25 cellular contexts compared by ENCODE assay signal in the genomic region with DNA sequence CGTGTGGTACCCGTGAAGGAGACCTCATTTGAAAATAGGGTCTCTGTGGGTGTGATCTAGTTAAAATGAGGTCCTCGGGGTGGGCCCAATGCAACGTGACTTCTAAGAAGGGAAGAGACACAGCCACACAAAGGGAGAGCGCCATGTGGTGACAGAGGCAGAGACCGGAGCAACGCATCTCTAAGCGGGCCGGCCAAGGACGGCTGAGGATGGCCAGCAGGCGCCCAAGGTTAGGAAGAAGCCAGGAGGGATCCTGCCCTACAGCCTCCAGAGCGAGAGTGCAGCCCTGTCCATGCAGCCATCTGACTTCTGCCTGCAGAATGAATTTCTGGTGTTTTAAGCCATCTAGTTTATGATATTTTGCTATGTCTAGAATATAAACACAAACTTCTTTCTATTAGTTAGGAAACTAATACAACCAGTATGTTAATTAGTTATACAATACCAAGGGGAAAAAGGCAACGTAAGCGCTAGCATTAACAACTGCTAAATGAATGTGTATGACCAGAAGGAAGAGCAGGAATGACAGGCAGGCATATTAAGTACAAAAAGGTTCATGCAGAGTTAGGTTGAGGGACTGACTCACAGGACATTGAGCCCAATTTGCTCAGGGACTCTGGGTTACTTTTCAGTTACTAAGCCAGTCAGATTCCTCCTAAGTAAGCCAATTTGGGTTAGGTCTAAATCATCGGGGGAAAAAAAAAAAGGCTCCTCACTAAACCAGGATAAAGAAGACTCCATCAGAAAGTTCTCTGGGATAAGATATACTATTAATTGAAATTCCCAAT. TPM values are rescaled to one million over a fixed set of nuclear protein-coding genes. Genes with fewer than 3 reads are reported as not detected.
DNase-seq lines count a peak whose midpoint lies in the region; ATAC-seq and TF ChIP-seq lines count a peak whose summit lies in the region.
"Had no signal": no experiment of that assay in that cellular context is flagged by ENCODE, and none has a peak within 500 bp of the region (broad histone marks: within the 10 kb centered on the region; RNA-seq: fewer than 3 reads in every experiment).

No MANE protein-coding gene starts in this region.

- peaks cover 4% of the 10 kb centered on the region for H3K9me3 Mint-ChIP-seq in glutamatergic neuron (ENCODE audit: unreplicated experiment)
- H3K9me3 Mint-ChIP-seq in nephron, result no peaks in the 10 kb centered on the region
- H3K9me3 Mint-ChIP-seq: CD8-positive, alpha-beta T cell; H9; HFFc6 had no signal

- TF ChIP-seq CTCF in Loucy (conservative IDR thresholded peaks at IDR 0.05; ENCODE audit: low read length) (no peak), glutamatergic neuron (IDR thresholded peaks at IDR 0.05; ENCODE audit: partially characterized antibody, unreplicated experiment) (no peak), nephron (IDR thresholded peaks at IDR 0.05; ENCODE audit: unreplicated experiment in 3 of 3) (no peak)

- no peak for ATAC-seq in GM21390 (IDR thresholded peaks at IDR 0.05; ENCODE audit: unreplicated experiment)
- ATAC-seq: A549; CD8-positive, alpha-beta T cell; Right ventricle myocardium inferior had no signal

- H3K27me3 Mint-ChIP-seq in glutamatergic neuron (ENCODE audit: unreplicated experiment) (peaks cover 9% of the 10 kb centered on the region), nephron (ENCODE audit: low read depth) (no peaks in the 10 kb centered on the region)

- no peak overlapping the region for H3K27ac Mint-ChIP-seq in glutamatergic neuron (ENCODE audit: unreplicated experiment)
- H3K27ac Mint-ChIP-seq in nephron, result no peak overlapping the region
- H3K27ac Mint-ChIP-seq: CD8-positive, alpha-beta T cell; H9; HFFc6 had no signal

- H3K9me3 ChIP-seq in GM23248 (ENCODE audit: low read depth), result no peaks in the 10 kb centered on the region
- H3K9me3 ChIP-seq in Loucy (ENCODE audit: insufficient read depth, low read depth, low read length), result no peaks in the 10 kb centered on the region
- H3K9me3 ChIP-seq: A549, MG63, SJSA1 had no signal

- H3K27me3 ChIP-seq in GM23248 (replicated peaks; ENCODE audit: insufficient read depth) (no peaks in the 10 kb centered on the region), Loucy (ENCODE audit: insufficient read depth, low read length, poor library complexity, severe bottlenecking) (no peaks in the 10 kb centered on the region)
- H3K27me3 ChIP-seq: MG63, SJSA1 had no signal

- 72% methylated on average over 15 of the region's 15 CpGs for WGBS in GM23248 (ENCODE audit: low coverage in 1 of 2, low lambda C conversion rate in 2 of 2, missing lambda C conversion rate in 2 of 2), 2 experiments

- H2AFZ ChIP-seq in GM23248 (no peak overlapping the region), Loucy (ENCODE audit: low read length) (no peak overlapping the region)
- H2AFZ ChIP-seq: PC-9 had no signal

- DNase-seq in GM23248, result peak; percentile 10
- DNase-seq in glutamatergic neuron, result no peak
- DNase-seq in midbrain (lab: John Stamatoyannopoulos, UW), result no peak
- DNase-seq in AML-193 (lab: John Stamatoyannopoulos, UW), result no peak
- DNase-seq: C1 segment of cervical spinal cord; CD8-positive, alpha-beta T cell; DMS79 treated with DMSO at 0.1 percent for 48 hours; GF-D8; H9; HFFc6; KBM-7; MG63; NCI-H1105 treated with DMSO at 0.1 percent for 48 hours; NCI-H146; NCI-H1930; NCI-H2107; NCI-H524 treated with DMSO at 0.1 percent for 48 hours; NCI-H774; PC-9 had no signal

- H3K4me2 ChIP-seq in GM23248 (ENCODE audit: unreplicated experiment) (no peak overlapping the region), Loucy (ENCODE audit: low read depth, low read length, poor library complexity, severe bottlenecking) (peak overlapping the region; percentile 11)
- H3K4me2 ChIP-seq: A549, PC-9 had no signal

- H3K27ac ChIP-seq in GM23248, result no peak overlapping the region
- H3K27ac ChIP-seq: A549, PC-9, SJSA1 had no signal

- no peak overlapping the region for H3K4me3 ChIP-seq in GM23248
- no peak overlapping the region for H3K4me3 ChIP-seq in Loucy (ENCODE audit: low read length, poor library complexity, severe bottlenecking)
- H3K4me3 ChIP-seq: A549, MG63, PC-9, SJSA1 had no signal

- H3K4me1 ChIP-seq in GM23248 (ENCODE audit: insufficient read depth) (peaks cover 10% of the 10 kb centered on the region), Loucy (ENCODE audit: insufficient read depth, low read length, poor library complexity, severe bottlenecking) (peaks cover 26% of the 10 kb centered on the region)

- H3K9me2 ChIP-seq in GM23248 (ENCODE audit: insufficient read depth) (no peaks in the 10 kb centered on the region), Loucy (replicated peaks; ENCODE audit: low read depth, low read length) (no peaks in the 10 kb centered on the region)

- H3F3A ChIP-seq in GM23248 (ENCODE audit: insufficient read depth) (peaks cover 4% of the 10 kb centered on the region; the same call in 1 of the 2 replicates), Loucy (ENCODE audit: low read depth) (no peaks in the 10 kb centered on the region)

- H3K36me3 ChIP-seq in GM23248 (ENCODE audit: low read depth) (peaks cover 5% of the 10 kb centered on the region; the same call in 1 of the 2 replicates), Loucy (ENCODE audit: insufficient read depth, low read length) (peaks cover 14% of the 10 kb centered on the region; the same call in 1 of the 2 replicates)

- in situ Hi-C loops in GM23248 (cut with MboI), result no loop called here

- no peaks in the 10 kb centered on the region for H3K36me3 Mint-ChIP-seq in glutamatergic neuron (ENCODE audit: unreplicated experiment)
- peaks cover 22% of the 10 kb centered on the region for H3K36me3 Mint-ChIP-seq in nephron (ENCODE audit: low read depth)

- H3K79me2 ChIP-seq in GM23248 (ENCODE audit: insufficient read depth), result peaks cover 51% of the 10 kb centered on the region
- H3K79me2 ChIP-seq in Loucy (ENCODE audit: insufficient read depth, low read length), result peaks cover 38% of the 10 kb centered on the region

- H3K4me1 Mint-ChIP-seq in glutamatergic neuron (ENCODE audit: low read depth, unreplicated experiment) (peaks cover 18% of the 10 kb centered on the region), nephron (peaks cover 11% of the 10 kb centered on the region)

- H3K4me3 Mint-ChIP-seq in glutamatergic neuron (ENCODE audit: unreplicated experiment) (peak overlapping the region; percentile 6), nephron (peak overlapping the region; percentile 20 to 68 (median 48))
- H3K4me3 Mint-ChIP-seq: CD8-positive, alpha-beta T cell; H9; HFFc6 had no signal

- H3K9ac ChIP-seq in GM23248, result no peak overlapping the region
- peak overlapping the region; percentile 11 for H3K9ac ChIP-seq in Loucy (ENCODE audit: low read depth, low read length, poor library complexity, severe bottlenecking)

- no peaks in the 10 kb centered on the region; the same call in 1 of the 2 replicates for H4K20me1 ChIP-seq in GM23248 (ENCODE audit: insufficient read depth)
- peaks cover 9% of the 10 kb centered on the region for H4K20me1 ChIP-seq in Loucy (ENCODE audit: insufficient read depth, low read length, poor library complexity, severe bottlenecking)

RNA-seq across cellular contexts. Expression of gene CEP104, which starts 4.1 kb away (rescaled TPM):
- total RNA-seq in GM23248 (2014; rRNA removed; shearing (Covaris generic)), result 12.3 and 14.8 TPM in 2 replicates
- 24.7 and 29.8 TPM in 2 replicates for polyA plus RNA-seq in GM23248 (2016; fragmentation: Nextera tagmentation; extraction: Ambion mirVana)
- 102 TPM for total RNA-seq in glutamatergic neuron (ENCODE audit: unreplicated experiment)

RNA-seq across cellular contexts. Expression of gene DFFB, which starts 4.4 kb away (rescaled TPM):
- 6.4 and 18.3 TPM in 2 replicates for total RNA-seq in GM23248 (2014; rRNA removed; shearing (Covaris generic))
- polyA plus RNA-seq in GM23248 (2016; fragmentation: Nextera tagmentation; extraction: Ambion mirVana), result 2.4 and 3.2 TPM in 2 replicates
- total RNA-seq in glutamatergic neuron (ENCODE audit: unreplicated experiment), result 16.4 TPM

RNA-seq across cellular contexts. Expression of gene C1orf174, which starts 47.2 kb away (rescaled TPM):
- total RNA-seq in GM23248 (2014; rRNA removed; shearing (Covaris generic)), result 18.5 and 33.2 TPM in 2 replicates
- polyA plus RNA-seq in GM23248 (2016; fragmentation: Nextera tagmentation; extraction: Ambion mirVana), result 35.9 and 36.9 TPM in 2 replicates
- 16.9 TPM for total RNA-seq in glutamatergic neuron (ENCODE audit: unreplicated experiment)

RNA-seq across cellular contexts. Expression of gene LRRC47, which starts 56.6 kb away (rescaled TPM):
- 32.2 and 41.9 TPM in 2 replicates for total RNA-seq in GM23248 (2014; rRNA removed; shearing (Covaris generic))
- polyA plus RNA-seq in GM23248 (2016; fragmentation: Nextera tagmentation; extraction: Ambion mirVana), result 15.1 and 17.8 TPM in 2 replicates
- total RNA-seq in glutamatergic neuron (ENCODE audit: unreplicated experiment), result 79.7 TPM
